In genomic region chr14:99259327-99259726, GRCh38 we compare ENCODE assay signal across 15 cellular contexts. TPM values are rescaled to one million over a fixed set of nuclear protein-coding genes. Genes with fewer than 3 reads are reported as not detected.
DNase-seq lines count a peak whose midpoint lies in the region; ATAC-seq and TF ChIP-seq lines count a peak whose summit lies in the region.
"Had no signal": no experiment of that assay in that cellular context is flagged by ENCODE, and none has a peak within 500 bp of the region (broad histone marks: within the 10 kb centered on the region; RNA-seq: fewer than 3 reads in every experiment).

No MANE protein-coding gene starts in this region.

- H3K4me1 Mint-ChIP-seq in CD4-positive, alpha-beta T cell (ENCODE audit: low read depth): peaks cover 96% of the 10 kb centered on the region
- H3K4me1 Mint-ChIP-seq in T-helper 1 cell treated with Interleukin-12 subunit alpha and Interleukin-12 subunit beta and Interleukin-4 antibody, amounts not matched to agents 30 μg/mL and 1 μg/mL, for 36 hours (ENCODE audit: low read depth): peaks cover 83% of the 10 kb centered on the region

- H3K27ac ChIP-seq in CD4-positive, alpha-beta T cell (ENCODE audit: low read depth, low read length): peak overlapping the region; percentile 97
- H3K27ac ChIP-seq in osteoblast (ENCODE audit: low read depth, low read length): no peak overlapping the region
- H3K27ac ChIP-seq: ascending aorta, neutrophil had no signal

- H3K27ac Mint-ChIP-seq in CD4-positive, alpha-beta T cell: peak overlapping the region; percentile 99
- H3K27ac Mint-ChIP-seq in T-helper 1 cell treated with Interleukin-12 subunit alpha and Interleukin-12 subunit beta and Interleukin-4 antibody, amounts not matched to agents 30 μg/mL and 1 μg/mL, for 36 hours: peak overlapping the region; percentile 97
- H3K27ac Mint-ChIP-seq: stimulated activated naive B cell treated with anti-CD40 and anti-IgM and Interleukin-4, amounts not matched to agents 10 μg/mL and 1 μg/mL and 100 μg/mL, for 72 hours had no signal

- H3K9me3 ChIP-seq in CD4-positive, alpha-beta T cell (ENCODE audit: control insufficient read depth, low read length): no peaks in the 10 kb centered on the region
- H3K9me3 ChIP-seq in osteoblast (ENCODE audit: low read depth, low read length): no peaks in the 10 kb centered on the region
- H3K9me3 ChIP-seq: ascending aorta, neutrophil had no signal

- intact Hi-C loops in CD4-positive, alpha-beta T cell (cut with DNase I, micrococcal nuclease): loop anchor here in 1 of 2 experiments (1.0 to 2.0 kb wide), 2 partner anchors 9 to 19 kb away; no protein-coding TSS in a partner anchor

- peaks cover 97% of the 10 kb centered on the region for H3K36me3 Mint-ChIP-seq in CD4-positive, alpha-beta T cell (ENCODE audit: low read depth)
- peaks cover 57% of the 10 kb centered on the region for H3K36me3 Mint-ChIP-seq in T-helper 1 cell treated with Interleukin-12 subunit alpha and Interleukin-12 subunit beta and Interleukin-4 antibody, amounts not matched to agents 30 μg/mL and 1 μg/mL, for 36 hours (ENCODE audit: low read depth)
- H3K36me3 Mint-ChIP-seq: stimulated activated naive B cell treated with anti-CD40 and anti-IgM and Interleukin-4, amounts not matched to agents 10 μg/mL and 1 μg/mL and 100 μg/mL, for 72 hours had no signal

- TF ChIP-seq CTCF in CD4-positive, alpha-beta T cell (IDR thresholded peaks at IDR 0.05): no peak
- no peak for TF ChIP-seq CTCF in osteoblast (IDR thresholded peaks at IDR 0.05; ENCODE audit: extremely low read depth, low read depth, low read length)

- no peaks in the 10 kb centered on the region for H3K27me3 Mint-ChIP-seq in CD4-positive, alpha-beta T cell
- no peaks in the 10 kb centered on the region for H3K27me3 Mint-ChIP-seq in T-helper 1 cell treated with Interleukin-12 subunit alpha and Interleukin-12 subunit beta and Interleukin-4 antibody, amounts not matched to agents 30 μg/mL and 1 μg/mL, for 36 hours (ENCODE audit: low read depth)

- no peaks in the 10 kb centered on the region for H3K79me2 ChIP-seq in osteoblast (ENCODE audit: insufficient read depth, low read length)

- CTCF ChIA-PET in CD4-positive, alpha-beta T cell (lab: Charles Lee): interaction anchor here (4.2 to 11.0 kb wide), 2 partner anchors 18 to 28 kb away, joined by 27 to 179 read pairs; no protein-coding TSS in a partner anchor

- no peaks in the 10 kb centered on the region for H3K4me1 ChIP-seq in osteoblast (ENCODE audit: insufficient read depth, low read length)
- H3K4me1 ChIP-seq: ascending aorta had no signal

- no peaks in the 10 kb centered on the region for H3K36me3 ChIP-seq in osteoblast (ENCODE audit: insufficient read depth, low read length)
- H3K36me3 ChIP-seq: ascending aorta, neutrophil had no signal

- H3K27me3 ChIP-seq in CD4-positive, alpha-beta T cell (ENCODE audit: control insufficient read depth, insufficient read depth, low read length): no peaks in the 10 kb centered on the region
- H3K27me3 ChIP-seq in osteoblast (ENCODE audit: insufficient read depth, low read length): no peaks in the 10 kb centered on the region
- H3K27me3 ChIP-seq: ascending aorta had no signal

- no peaks in the 10 kb centered on the region for H4K20me1 ChIP-seq in osteoblast (ENCODE audit: insufficient read depth, low read length)

- H3K9me3 Mint-ChIP-seq in CD4-positive, alpha-beta T cell: no peaks in the 10 kb centered on the region
- H3K9me3 Mint-ChIP-seq in T-helper 1 cell treated with Interleukin-12 subunit alpha and Interleukin-12 subunit beta and Interleukin-4 antibody, amounts not matched to agents 30 μg/mL and 1 μg/mL, for 36 hours: no peaks in the 10 kb centered on the region
- H3K9me3 Mint-ChIP-seq: stimulated activated naive B cell treated with anti-CD40 and anti-IgM and Interleukin-4, amounts not matched to agents 10 μg/mL and 1 μg/mL and 100 μg/mL, for 72 hours had no signal

- H3K4me3 Mint-ChIP-seq in CD4-positive, alpha-beta T cell: peak overlapping the region; percentile 100
- peak overlapping the region; percentile 93 for H3K4me3 Mint-ChIP-seq in T-helper 1 cell treated with Interleukin-12 subunit alpha and Interleukin-12 subunit beta and Interleukin-4 antibody, amounts not matched to agents 30 μg/mL and 1 μg/mL, for 36 hours
- H3K4me3 Mint-ChIP-seq: stimulated activated naive B cell treated with anti-CD40 and anti-IgM and Interleukin-4, amounts not matched to agents 10 μg/mL and 1 μg/mL and 100 μg/mL, for 72 hours had no signal

- peak overlapping the region; percentile 61 for H3K4me2 ChIP-seq in osteoblast (ENCODE audit: insufficient read depth, low read length)

- peak in 5 of 10 experiments; percentile 48 to 73 (median 56) for DNase-seq in CD4-positive, alpha-beta T cell
- DNase-seq in central memory CD4-positive, alpha-beta T cell: peak; percentile 87
- no peak for DNase-seq in osteoblast (ENCODE audit: insufficient read length, low spot score, missing footprints)
- no peak for DNase-seq in NCI-H1417 treated with DMSO at 0.1 percent for 48 hours (lab: John Stamatoyannopoulos, UW)
- DNase-seq in hepatic stellate cell (ENCODE audit: low spot score): no peak
- no peak for DNase-seq in occipital lobe (lab: John Stamatoyannopoulos, UW)
- no peak for DNase-seq in H4 (ENCODE audit: low spot score)
- DNase-seq: C1 segment of cervical spinal cord; left cardiac atrium; NCI-H1436; NCI-H748 treated with DMSO at 0.1 percent for 48 hours; stimulated activated naive B cell treated with anti-CD40 and anti-IgM and Interleukin-4, amounts not matched to agents 10 μg/mL and 1 μg/mL and 100 μg/mL, for 72 hours had no signal

- no peak overlapping the region for H3K4me3 ChIP-seq in osteoblast (ENCODE audit: insufficient read depth, low read length)
- H3K4me3 ChIP-seq: ascending aorta had no signal

- POLR2A ChIA-PET in CD4-positive, alpha-beta T cell (lab: Charles Lee): interaction anchor here (1.0 to 83.0 kb wide), 7 partner anchors 11 to 1282 kb away, joined by 3 to 4389 read pairs (median 253); partner anchors contain the start of gene BCL11B

- ATAC-seq in CD4-positive, alpha-beta T cell (ENCODE audit: poor library complexity): peak; percentile 47
- ATAC-seq: stimulated activated naive B cell treated with anti-CD40 and anti-IgM and Interleukin-4, amounts not matched to agents 10 μg/mL and 1 μg/mL and 100 μg/mL, for 72 hours had no signal

- no peak overlapping the region for H2AFZ ChIP-seq in osteoblast (ENCODE audit: low read length)

RNA-seq across cellular contexts. Expression of gene BCL11B, which starts 12.7 kb away (rescaled TPM):
- total RNA-seq in CD4-positive, alpha-beta T cell: 100 to 1,000 TPM; 244 to 254 TPM
- total RNA-seq in osteoblast (0.36 and 0.88 TPM in 2 replicates), occipital lobe (27.0 TPM)
- total RNA-seq in H4 (2014; rRNA removed; shearing (Covaris generic)): 0.90 and 1.4 TPM in 2 replicates

Comparison
In these comparisons a context has a peak if more than half of its experiments do, and no peak if none do; other contexts are left out.
1. RNA of gene BCL11B, which starts 12.7 kb away (total RNA-seq): 244 to 254 TPM in CD4-positive, alpha-beta T cell and 27.0 TPM in occipital lobe (single experiment); 0.90 to 1.4 TPM in H4 and 0.36 to 0.88 TPM in osteoblast; every median in the first group is over 10 times any median in the second.